In genomic region chr1:119743776-119744597, GRCh38 we compare ENCODE assay signal across 2 cellular contexts.
TF ChIP-seq lines count a peak whose summit lies in the region.

No MANE protein-coding gene starts in this region.

TF ChIP-seq in HCT116, 20 proteins besides CTCF, POLR2A, EP300 and RAD21:
- TF ChIP-seq POLR2AphosphoS5 (IDR thresholded peaks at IDR 0.05; ENCODE audit: low read depth, low read length) (peak; percentile 13; the same call in 1 of the 2 replicates), EZH2phosphoT487 (IDR thresholded peaks at IDR 0.05; ENCODE audit: borderline replicate concordance) (no peak)

TF ChIP-seq in K562, 482 proteins besides CTCF, POLR2A, EP300 and RAD21 (continues in another document):
- TF ChIP-seq SRF (CRISPR knock-in tag; IDR thresholded peaks at IDR 0.05) (0 out of 4 replicates have a peak, but pooled peaks of 1 of the 2 experiments have one; percentile 39), MAFK (IDR thresholded peaks at IDR 0.05; ENCODE audit: low read length) (peak; percentile 25; the same call in 1 of the 2 replicates), TSC22D4 (tag; IDR thresholded peaks at IDR 0.05) (no peak), ATF1 (CRISPR knock-in tag; IDR thresholded peaks at IDR 0.05) (no peak), ATF1 (tag; IDR thresholded peaks at IDR 0.05) (peak; percentile 43; the same call in 1 of the 2 replicates), L3MBTL2 (IDR thresholded peaks at IDR 0.05) (no peak), USF1 (CRISPR knock-in tag; IDR thresholded peaks at IDR 0.05) (peak; percentile 27; the same call in 1 of the 2 replicates), PCBP1 (IDR thresholded peaks at IDR 0.05; ENCODE audit: low read depth, low read length, poor library complexity, severe bottlenecking) (no peak), EP400 (IDR thresholded peaks at IDR 0.05) (no peak), JUN (IDR thresholded peaks at IDR 0.05; ENCODE audit: borderline replicate concordance, low read depth, low read length) (peak; percentile 27; the same call in 1 of the 2 replicates), JUN (CRISPR knock-in tag; IDR thresholded peaks at IDR 0.05; ENCODE audit: borderline replicate concordance) (no peak), SLC30A9 (CRISPR knock-in tag; IDR thresholded peaks at IDR 0.05) (no peak), HNRNPLL (IDR thresholded peaks at IDR 0.05; ENCODE audit: low read depth, low read length, poor library complexity, severe bottlenecking) (no peak), VEZF1 (CRISPR knock-in tag; IDR thresholded peaks at IDR 0.05) (0 out of 2 replicates have a peak, but pooled peaks have one; percentile 5), JUND (IDR thresholded peaks at IDR 0.05; ENCODE audit: borderline replicate concordance, low read depth, low read length) (peak; percentile 51; the same call in 1 of the 2 replicates), JUND (tag; IDR thresholded peaks at IDR 0.05; ENCODE audit: borderline replicate concordance, low read depth, low read length) (no peak; the same call in 2 of the 3 replicates), TCF15 (CRISPR knock-in tag; IDR thresholded peaks at IDR 0.05) (no peak), MYNN (IDR thresholded peaks at IDR 0.05) (0 out of 2 replicates have a peak, but pooled peaks have one; percentile 47), MYNN (CRISPR knock-in tag; IDR thresholded peaks at IDR 0.05) (no peak), TOE1 (IDR thresholded peaks at IDR 0.05; ENCODE audit: borderline replicate concordance) (no peak), TOE1 (CRISPR knock-in tag; IDR thresholded peaks at IDR 0.05; ENCODE audit: borderline replicate concordance, low read depth) (no peak), CBX5 (IDR thresholded peaks at IDR 0.05; ENCODE audit: borderline replicate concordance, low read depth) (no peak), ZNF311 (CRISPR knock-in tag; IDR thresholded peaks at IDR 0.05) (no peak), ZBTB7A (IDR thresholded peaks at IDR 0.05; ENCODE audit: borderline replicate concordance, control insufficient read depth, low read depth, low read length) (no peak), ZFP1 (CRISPR knock-in tag; IDR thresholded peaks at IDR 0.05) (no peak), KLF16 (IDR thresholded peaks at IDR 0.05) (0 out of 2 replicates have a peak, but pooled peaks have one; percentile 46), DEAF1 (CRISPR knock-in tag; IDR thresholded peaks at IDR 0.05) (peak; percentile 54; the same call in 1 of the 2 replicates), BHLHE40 (IDR thresholded peaks at IDR 0.05; ENCODE audit: low read length) (peak; percentile 33; the same call in 1 of the 2 replicates), ZSCAN32 (CRISPR knock-in tag; IDR thresholded peaks at IDR 0.05) (no peak), POLR2H (tag; IDR thresholded peaks at IDR 0.05; ENCODE audit: low read depth) (0 out of 2 replicates have a peak, but pooled peaks have one; percentile 38), TAF1 (IDR thresholded peaks at IDR 0.05; ENCODE audit: control insufficient read depth, extremely low read depth, insufficient read depth, low read length, severe bottlenecking) (no peak), SRSF9 (IDR thresholded peaks at IDR 0.05; ENCODE audit: borderline replicate concordance, low read depth, low read length) (no peak), POLR2B (IDR thresholded peaks at IDR 0.05; ENCODE audit: low read depth, partially characterized antibody) (peak; percentile 62), RCOR1 (IDR thresholded peaks at IDR 0.05; ENCODE audit: borderline replicate concordance in 1 of 2, low read depth in 2 of 2, low read length in 2 of 2) (peak in 1 of 2 experiments; percentile 40; a peak in 1 of 4 replicates), JUNB (CRISPR knock-in tag; conservative IDR thresholded peaks at IDR 0.05) (no peak), CTCFL (IDR thresholded peaks at IDR 0.05; ENCODE audit: borderline replicate concordance, insufficient read depth, low read depth, low read length, poor library complexity, severe bottlenecking) (peak; percentile 57), MECOM (CRISPR knock-in tag; IDR thresholded peaks at IDR 0.05) (peak; percentile 59; the same call in 1 of the 2 replicates), POLR2AphosphoS2 (IDR thresholded peaks at IDR 0.05; ENCODE audit: low read length) (peak; percentile 91), ZNF668 (CRISPR knock-in tag; IDR thresholded peaks at IDR 0.05) (no peak), ATF7 (IDR thresholded peaks at IDR 0.05) (peak; percentile 33; the same call in 1 of the 2 replicates), ZC3H8 (IDR thresholded peaks at IDR 0.05) (no peak), ZNF384 (IDR thresholded peaks at IDR 0.05; ENCODE audit: low read depth, low read length) (0 out of 2 replicates have a peak, but pooled peaks have one; percentile 17), KDM5B (IDR thresholded peaks at IDR 0.05; ENCODE audit: insufficient replicate concordance, low read depth, low read length) (no peak), CTBP1 (IDR thresholded peaks at IDR 0.05; ENCODE audit: borderline replicate concordance) (peak; percentile 66), OTX1 (CRISPR knock-in tag; IDR thresholded peaks at IDR 0.05) (no peak), SMC3 (conservative IDR thresholded peaks at IDR 0.05; ENCODE audit: insufficient read depth, low read depth, low read length) (peak; percentile 77), ZNF316 (IDR thresholded peaks at IDR 0.05) (no peak), RHOXF2B (CRISPR knock-in tag; conservative IDR thresholded peaks at IDR 0.05) (0 out of 2 replicates have a peak, but pooled peaks have one; percentile 15), HOMEZ (CRISPR knock-in tag; IDR thresholded peaks at IDR 0.05) (no peak), RB1 (IDR thresholded peaks at IDR 0.05; ENCODE audit: low read depth) (peak; percentile 43; the same call in 1 of the 2 replicates), KDM4B (IDR thresholded peaks at IDR 0.05; ENCODE audit: borderline replicate concordance in 2 of 2, low read depth in 1 of 2) (no peak)
- TF ChIP-seq, protein P1, sequence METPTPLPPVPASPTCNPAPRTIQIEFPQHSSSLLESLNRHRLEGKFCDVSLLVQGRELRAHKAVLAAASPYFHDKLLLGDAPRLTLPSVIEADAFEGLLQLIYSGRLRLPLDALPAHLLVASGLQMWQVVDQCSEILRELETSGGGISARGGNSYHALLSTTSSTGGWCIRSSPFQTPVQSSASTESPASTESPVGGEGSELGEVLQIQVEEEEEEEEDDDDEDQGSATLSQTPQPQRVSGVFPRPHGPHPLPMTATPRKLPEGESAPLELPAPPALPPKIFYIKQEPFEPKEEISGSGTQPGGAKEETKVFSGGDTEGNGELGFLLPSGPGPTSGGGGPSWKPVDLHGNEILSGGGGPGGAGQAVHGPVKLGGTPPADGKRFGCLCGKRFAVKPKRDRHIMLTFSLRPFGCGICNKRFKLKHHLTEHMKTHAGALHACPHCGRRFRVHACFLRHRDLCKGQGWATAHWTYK (CRISPR knock-in tag; IDR thresholded peaks at IDR 0.05): 0 out of 2 replicates have a peak, but pooled peaks have one; percentile 14
- TF ChIP-seq, protein P2, sequence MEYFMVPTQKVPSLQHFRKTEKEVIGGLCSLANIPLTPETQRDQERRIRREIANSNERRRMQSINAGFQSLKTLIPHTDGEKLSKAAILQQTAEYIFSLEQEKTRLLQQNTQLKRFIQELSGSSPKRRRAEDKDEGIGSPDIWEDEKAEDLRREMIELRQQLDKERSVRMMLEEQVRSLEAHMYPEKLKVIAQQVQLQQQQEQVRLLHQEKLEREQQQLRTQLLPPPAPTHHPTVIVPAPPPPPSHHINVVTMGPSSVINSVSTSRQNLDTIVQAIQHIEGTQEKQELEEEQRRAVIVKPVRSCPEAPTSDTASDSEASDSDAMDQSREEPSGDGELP (CRISPR knock-in tag; IDR thresholded peaks at IDR 0.05; ENCODE audit: borderline replicate concordance): peak; percentile 25; the same call in 1 of the 2 replicates
- TF ChIP-seq, protein P3, sequence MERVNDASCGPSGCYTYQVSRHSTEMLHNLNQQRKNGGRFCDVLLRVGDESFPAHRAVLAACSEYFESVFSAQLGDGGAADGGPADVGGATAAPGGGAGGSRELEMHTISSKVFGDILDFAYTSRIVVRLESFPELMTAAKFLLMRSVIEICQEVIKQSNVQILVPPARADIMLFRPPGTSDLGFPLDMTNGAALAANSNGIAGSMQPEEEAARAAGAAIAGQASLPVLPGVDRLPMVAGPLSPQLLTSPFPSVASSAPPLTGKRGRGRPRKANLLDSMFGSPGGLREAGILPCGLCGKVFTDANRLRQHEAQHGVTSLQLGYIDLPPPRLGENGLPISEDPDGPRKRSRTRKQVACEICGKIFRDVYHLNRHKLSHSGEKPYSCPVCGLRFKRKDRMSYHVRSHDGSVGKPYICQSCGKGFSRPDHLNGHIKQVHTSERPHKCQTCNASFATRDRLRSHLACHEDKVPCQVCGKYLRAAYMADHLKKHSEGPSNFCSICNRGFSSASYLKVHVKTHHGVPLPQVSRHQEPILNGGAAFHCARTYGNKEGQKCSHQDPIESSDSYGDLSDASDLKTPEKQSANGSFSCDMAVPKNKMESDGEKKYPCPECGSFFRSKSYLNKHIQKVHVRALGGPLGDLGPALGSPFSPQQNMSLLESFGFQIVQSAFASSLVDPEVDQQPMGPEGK (CRISPR knock-in tag; IDR thresholded peaks at IDR 0.05; ENCODE audit: borderline replicate concordance): no peak
- TF ChIP-seq, protein P4, sequence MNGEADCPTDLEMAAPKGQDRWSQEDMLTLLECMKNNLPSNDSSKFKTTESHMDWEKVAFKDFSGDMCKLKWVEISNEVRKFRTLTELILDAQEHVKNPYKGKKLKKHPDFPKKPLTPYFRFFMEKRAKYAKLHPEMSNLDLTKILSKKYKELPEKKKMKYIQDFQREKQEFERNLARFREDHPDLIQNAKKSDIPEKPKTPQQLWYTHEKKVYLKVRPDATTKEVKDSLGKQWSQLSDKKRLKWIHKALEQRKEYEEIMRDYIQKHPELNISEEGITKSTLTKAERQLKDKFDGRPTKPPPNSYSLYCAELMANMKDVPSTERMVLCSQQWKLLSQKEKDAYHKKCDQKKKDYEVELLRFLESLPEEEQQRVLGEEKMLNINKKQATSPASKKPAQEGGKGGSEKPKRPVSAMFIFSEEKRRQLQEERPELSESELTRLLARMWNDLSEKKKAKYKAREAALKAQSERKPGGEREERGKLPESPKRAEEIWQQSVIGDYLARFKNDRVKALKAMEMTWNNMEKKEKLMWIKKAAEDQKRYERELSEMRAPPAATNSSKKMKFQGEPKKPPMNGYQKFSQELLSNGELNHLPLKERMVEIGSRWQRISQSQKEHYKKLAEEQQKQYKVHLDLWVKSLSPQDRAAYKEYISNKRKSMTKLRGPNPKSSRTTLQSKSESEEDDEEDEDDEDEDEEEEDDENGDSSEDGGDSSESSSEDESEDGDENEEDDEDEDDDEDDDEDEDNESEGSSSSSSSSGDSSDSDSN (IDR thresholded peaks at IDR 0.05; ENCODE audit: borderline replicate concordance in 1 of 2, low read depth in 2 of 2, low read length in 2 of 2): 0 out of 4 replicates have a peak, but pooled peaks of 1 of the 2 experiments have one; percentile 30
